ENCODE assay signal across 8 cellular contexts in the genomic region with DNA sequence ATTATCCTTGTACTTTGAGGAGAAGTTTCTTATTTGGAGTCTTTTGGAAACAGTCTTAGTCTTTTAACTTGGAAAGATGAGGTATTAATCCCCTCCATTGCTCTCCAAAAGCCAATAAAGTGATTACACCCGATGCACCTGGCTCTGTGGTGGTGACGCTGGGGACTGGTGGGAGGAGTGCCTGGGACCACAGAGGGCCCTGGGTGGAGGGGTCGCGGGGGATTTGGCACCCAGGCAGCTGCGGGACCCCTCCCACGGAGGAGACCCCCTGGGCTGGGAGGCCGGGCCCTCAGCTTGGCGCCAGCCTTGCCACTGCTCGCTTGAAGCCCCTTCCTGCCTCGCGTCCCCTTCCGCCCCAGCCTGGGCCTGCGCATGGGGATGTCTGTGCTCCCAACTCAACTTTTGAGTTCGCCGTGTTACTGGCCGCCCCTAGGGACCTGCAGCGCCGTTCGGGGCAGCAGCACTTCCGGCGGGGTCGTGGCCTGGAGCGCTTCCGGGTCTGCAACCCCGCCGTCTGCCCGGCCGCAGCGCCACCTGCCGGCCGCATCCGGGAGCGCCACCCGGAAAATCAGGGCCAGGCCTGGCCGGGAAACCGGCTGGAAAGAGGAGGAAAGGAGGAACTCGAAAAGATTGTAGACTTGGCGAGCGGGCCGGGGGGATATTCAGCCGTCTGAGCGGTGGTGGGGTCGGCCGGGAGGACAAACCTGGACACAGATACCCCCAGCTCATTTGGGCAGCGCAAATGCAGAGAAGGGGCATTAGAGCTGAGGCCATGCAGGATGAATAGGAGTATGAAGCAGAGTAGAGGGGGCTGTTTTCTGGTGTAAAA. TPM values are rescaled to one million over a fixed set of nuclear protein-coding genes. Genes with fewer than 3 reads are reported as not detected.
DNase-seq lines count a peak whose midpoint lies in the region; ATAC-seq and TF ChIP-seq lines count a peak whose summit lies in the region.

No MANE protein-coding gene starts in this region.

- TF ChIP-seq CTCF in epithelial cell of proximal tubule (conservative IDR thresholded peaks at IDR 0.05; ENCODE audit: low read depth, low read length), result peak; percentile 81

- H3K4me3 ChIP-seq in NT2/D1 (ENCODE audit: insufficient read length, low read depth) (peak overlapping the region; percentile 13), epithelial cell of proximal tubule (ENCODE audit: low read depth, low read length) (peak overlapping the region; percentile 29), mucosa of stomach (ENCODE audit: low read length) (no peak overlapping the region)

- H3K9me3 ChIP-seq in NT2/D1 (ENCODE audit: insufficient read depth, low read length) (no peaks in the 10 kb centered on the region), mucosa of stomach (ENCODE audit: control insufficient read depth, low read length) (no peaks in the 10 kb centered on the region)

- H3K4me1 ChIP-seq in NT2/D1 (ENCODE audit: insufficient read depth, insufficient read length) (peaks cover 30% of the 10 kb centered on the region), mucosa of stomach (ENCODE audit: control insufficient read depth, insufficient read depth, low read length) (peaks cover 54% of the 10 kb centered on the region)

- H3K36me3 ChIP-seq in NT2/D1 (ENCODE audit: insufficient read depth, insufficient read length, low read length), result peaks cover 43% of the 10 kb centered on the region
- no peaks in the 10 kb centered on the region for H3K36me3 ChIP-seq in mucosa of stomach (ENCODE audit: control insufficient read depth, insufficient read depth, low read length)

- H3K9ac ChIP-seq in NT2/D1 (ENCODE audit: insufficient read length, low read depth) (peak overlapping the region; percentile 57), mucosa of stomach (ENCODE audit: low read length) (peak overlapping the region; percentile 14)

- no peaks in the 10 kb centered on the region for H3K27me3 ChIP-seq in NT2/D1 (ENCODE audit: insufficient read depth, insufficient read length)
- no peaks in the 10 kb centered on the region for H3K27me3 ChIP-seq in mucosa of stomach (ENCODE audit: control insufficient read depth, insufficient read depth, low read length)

- ATAC-seq in HG03135 (IDR thresholded peaks at IDR 0.05; ENCODE audit: unreplicated experiment), result peak; percentile 29
- no peak for ATAC-seq in GM21529 (IDR thresholded peaks at IDR 0.05; ENCODE audit: unreplicated experiment)

- peak; percentile 96 for DNase-seq in ELF-1 (ENCODE audit: low read depth, low spot score)
- DNase-seq in NT2/D1 (ENCODE audit: low read depth, low spot score), result peak; percentile 80
- DNase-seq in activated T-cell treated with anti-CD3 and anti-CD28 coated beads for 1 hour (ENCODE audit: low read depth), result peak; percentile 62
- DNase-seq in epithelial cell of proximal tubule (ENCODE audit: low read depth), result no peak
- DNase-seq in stimulated activated naive CD4-positive, alpha-beta T cell treated with Interleukin-2 at 50 U/mL for 16 hours (lab: John Stamatoyannopoulos, UW), result peak; percentile 62

RNA-seq across cellular contexts. Expression of gene PEAK3, which starts 8.4 kb away (rescaled TPM):
- total RNA-seq in epithelial cell of proximal tubule, result not detected in 2 replicates

RNA-seq across cellular contexts. Expression of gene JSRP1, which starts 17.4 kb away (rescaled TPM):
- 3.5 and 4.1 TPM in 2 replicates for total RNA-seq in epithelial cell of proximal tubule

RNA-seq across cellular contexts. Expression of gene AMH, which starts 24.4 kb away (rescaled TPM):
- 0.52 and 1.7 TPM in 2 replicates for total RNA-seq in epithelial cell of proximal tubule

RNA-seq across cellular contexts. Expression of gene LINGO3, which starts 34.4 kb away (rescaled TPM):
- total RNA-seq in epithelial cell of proximal tubule, result not detected in 2 replicates

RNA-seq across cellular contexts. Expression of gene SF3A2, which starts 36.9 kb away (rescaled TPM):
- 51.7 and 61.2 TPM in 2 replicates for total RNA-seq in epithelial cell of proximal tubule
